In genomic region chr20:41047279-41047974, GRCh38 we compare ENCODE assay signal across 9 cellular contexts. TPM values are rescaled to one million over a fixed set of nuclear protein-coding genes. Genes with fewer than 3 reads are reported as not detected.
DNase-seq lines count a peak whose midpoint lies in the region; ATAC-seq, FAIRE-seq and TF ChIP-seq lines count a peak whose summit lies in the region.
"Had no signal": no experiment of that assay in that cellular context is flagged by ENCODE, and none has a peak within 500 bp of the region (broad histone marks: within the 10 kb centered on the region; RNA-seq: fewer than 3 reads in every experiment).

No MANE protein-coding gene starts in this region.

- no peak overlapping the region for H4K8ac ChIP-seq in mesenchymal stem cell (ENCODE audit: low read length)

- CTCF ChIA-PET in HepG2 (lab: Yijun Ruan, JAX; ENCODE audit: low intra/inter-chr PET ratio, low total read pairs), result no interaction called here
- CTCF ChIA-PET in activated CD8-positive, alpha-beta T cell treated with anti-CD3 and anti-CD28 coated beads, Interleukin-2, amount 10 ng/mL, durations not matched to agents 7 days and 5 days (lab: Charles Lee), result interaction anchor here (0.8 to 10.4 kb wide), 14 partner anchors 9 to 88 kb away, joined by 3 to 141 read pairs (median 8); partner anchors contain the start of gene TOP1

- H3K9me3 ChIP-seq in liver (ENCODE audit: control insufficient read depth in 4 of 4, low read length in 3 of 4) (no peaks in the 10 kb centered on the region), HepG2 (ENCODE audit: low read length) (no peaks in the 10 kb centered on the region), mesenchymal stem cell (ENCODE audit: control insufficient read depth, low read length) (no peaks in the 10 kb centered on the region)

- H3K79me1 ChIP-seq in mesenchymal stem cell (replicated peaks; ENCODE audit: low read length, poor library complexity, severe bottlenecking), result peaks cover 2% of the 10 kb centered on the region

- H3K4me3 ChIP-seq in liver (ENCODE audit: low read depth in 1 of 3, low read length in 3 of 3) (peak overlapping the region in 2 of 3 donors; percentile 24 to 35), HepG2 (replicated peaks in 1 of 3; ENCODE audit: insufficient read depth in 1 of 3, low read depth in 2 of 3, low read length in 3 of 3) (no peak overlapping the region), mesenchymal stem cell (ENCODE audit: insufficient read depth in 1 of 2, low read depth in 1 of 2, low read length in 2 of 2) (peak overlapping the region in 1 of 2 experiments; percentile 67)

- peak overlapping the region; percentile 89 for H3K27ac Mint-ChIP-seq in activated CD8-positive, alpha-beta T cell treated with anti-CD3 and anti-CD28 coated beads, Interleukin-2, amount 10 ng/mL, durations not matched to agents 7 days and 5 days

- H3K27me3 Mint-ChIP-seq in activated CD8-positive, alpha-beta T cell treated with anti-CD3 and anti-CD28 coated beads, Interleukin-2, amount 10 ng/mL, durations not matched to agents 7 days and 5 days (ENCODE audit: low read depth), result no peaks in the 10 kb centered on the region

- H3K79me2 ChIP-seq in HepG2 (ENCODE audit: insufficient read depth, low read length), result peaks cover 99% of the 10 kb centered on the region

- H2AFZ ChIP-seq in HepG2 (ENCODE audit: low read length) (no peak overlapping the region), mesenchymal stem cell (ENCODE audit: low read depth, low read length) (no peak overlapping the region)

- H3K4me2 ChIP-seq in HepG2 (ENCODE audit: low read depth, low read length) (no peak overlapping the region), mesenchymal stem cell (ENCODE audit: low read length, poor library complexity, severe bottlenecking) (peak overlapping the region; percentile 40)

- H2AK5ac ChIP-seq in mesenchymal stem cell (ENCODE audit: low read length, severe bottlenecking), result peak overlapping the region; percentile 74

- H2BK5ac ChIP-seq in mesenchymal stem cell (ENCODE audit: low read depth, low read length, poor library complexity, severe bottlenecking), result no peak overlapping the region

- WGBS in liver, result 54% methylated on average over 5 of the region's 5 CpGs
- 95% methylated on average over 5 of the region's 5 CpGs for WGBS in HepG2 (ENCODE audit: low lambda C conversion rate)
- 71% methylated on average over 3 of the region's 5 CpGs for WGBS in mesenchymal stem cell

- no peak for ATAC-seq in HepG2
- peak; percentile 28 for ATAC-seq in activated CD8-positive, alpha-beta T cell treated with anti-CD3 and anti-CD28 coated beads, Interleukin-2, amount 10 ng/mL, durations not matched to agents 7 days and 5 days

- TF ChIP-seq POLR2A in HepG2 (IDR thresholded peaks at IDR 0.05; ENCODE audit: insufficient read depth in 1 of 2, low read depth in 2 of 2, low read length in 2 of 2), result no peak

- TF ChIP-seq EP300 in HepG2 (IDR thresholded peaks at IDR 0.05; ENCODE audit: low read depth in 2 of 2, low read length in 2 of 2) (no peak), HepG2 (CRISPR knock-in tag; IDR thresholded peaks at IDR 0.05; ENCODE audit: borderline replicate concordance) (no peak)

- H2BK120ac ChIP-seq in mesenchymal stem cell (ENCODE audit: low read depth, low read length), result no peak overlapping the region

- peak overlapping the region; percentile 77 for H3K4me3 Mint-ChIP-seq in activated CD8-positive, alpha-beta T cell treated with anti-CD3 and anti-CD28 coated beads, Interleukin-2, amount 10 ng/mL, durations not matched to agents 7 days and 5 days

- H3K9ac ChIP-seq in liver (ENCODE audit: low read depth in 1 of 2, low read length in 2 of 2) (peak overlapping the region; percentile 8 to 56), HepG2 (ENCODE audit: insufficient read depth, low read depth, low read length) (no peak overlapping the region), mesenchymal stem cell (ENCODE audit: low read length) (no peak overlapping the region)

- no peaks in the 10 kb centered on the region for H3K9me3 Mint-ChIP-seq in activated CD8-positive, alpha-beta T cell treated with anti-CD3 and anti-CD28 coated beads, Interleukin-2, amount 10 ng/mL, durations not matched to agents 7 days and 5 days (ENCODE audit: insufficient read depth)

- H4K20me1 ChIP-seq in HepG2 (ENCODE audit: insufficient read depth, low read length), result peaks cover 37% of the 10 kb centered on the region

- POLR2A ChIA-PET in HepG2 (lab: Yijun Ruan, JAX), result interaction anchor here (1.7 to 2.5 kb wide), 2 partner anchors 9 to 19 kb away, joined by 6 to 7 read pairs; partner anchors contain the start of gene TOP1
- POLR2A ChIA-PET in activated CD8-positive, alpha-beta T cell treated with anti-CD3 and anti-CD28 coated beads, Interleukin-2, amount 10 ng/mL, durations not matched to agents 7 days and 5 days (lab: Charles Lee), result interaction anchor here (0.6 to 1.8 kb wide), 4 partner anchors 10 to 110 kb away, joined by 3 to 7 read pairs (median 4); no protein-coding TSS in a partner anchor

- no TSS peak for BruUV-seq in HepG2 (replicated peaks; lab: Mats Ljungman, UMichigan)

- no peak for FAIRE-seq in HepG2 (lab: Jason Lieb, UNC)

- H3K18ac ChIP-seq in mesenchymal stem cell (ENCODE audit: low read depth in 1 of 2, low read length in 2 of 2), result peak overlapping the region in 1 of 2 experiments; percentile 70

- no peak overlapping the region for H3K4ac ChIP-seq in mesenchymal stem cell (ENCODE audit: low read depth in 1 of 2, low read length in 2 of 2)

- H3K14ac ChIP-seq in mesenchymal stem cell (ENCODE audit: low read length in 2 of 2), result no peak overlapping the region

- H2BK12ac ChIP-seq in mesenchymal stem cell (ENCODE audit: low read length in 2 of 2), result no peak overlapping the region

- DNase-seq in HepG2 (ENCODE audit: low spot score) (no peak), mesenchymal stem cell (peak; percentile 38), NCI-H1417 treated with DMSO at 0.1 percent for 48 hours (lab: John Stamatoyannopoulos, UW) (no peak), HT-29 (ENCODE audit: low spot score) (no peak), NCI-H187 (lab: John Stamatoyannopoulos, UW) (no peak), NCI-H2227 treated with DMSO at 0.1 percent for 48 hours (lab: John Stamatoyannopoulos, UW) (no peak)
- no peak for DNase-seq in activated CD8-positive, alpha-beta T cell treated with anti-CD3 and anti-CD28 coated beads, Interleukin-2, amount 10 ng/mL, durations not matched to agents 7 days and 5 days
- DNase-seq: amygdala had no signal

- H3K27ac ChIP-seq in liver (ENCODE audit: low read depth in 1 of 2, low read length in 2 of 2), result peak overlapping the region; percentile 48 to 58
- no peak overlapping the region for H3K27ac ChIP-seq in HepG2 (ENCODE audit: extremely low read length, insufficient read depth, low read length)
- peak overlapping the region; percentile 21 for H3K27ac ChIP-seq in mesenchymal stem cell (ENCODE audit: low read length, poor library complexity, severe bottlenecking)

- no peak overlapping the region for H2BK15ac ChIP-seq in mesenchymal stem cell (ENCODE audit: low read depth, poor library complexity, severe bottlenecking)

- no peak overlapping the region for H4K91ac ChIP-seq in mesenchymal stem cell (ENCODE audit: low read length)

- TF ChIP-seq CTCF in liver (IDR thresholded peaks at IDR 0.05; ENCODE audit: low read depth, low read length, missing input control) (no peak), HepG2 (CRISPR knock-in tag; IDR thresholded peaks at IDR 0.05) (no peak)

- TF ChIP-seq RAD21 in liver (IDR thresholded peaks at IDR 0.05), result no peak
- TF ChIP-seq RAD21 in HepG2 (CRISPR knock-in tag; IDR thresholded peaks at IDR 0.05), result no peak

- intact Hi-C loops in HepG2 (cut with micrococcal nuclease; ENCODE audit: unreplicated experiment), result no loop called here

- H3K23ac ChIP-seq in mesenchymal stem cell (ENCODE audit: low read length in 2 of 2), result no peak overlapping the region

- H3K36me3 Mint-ChIP-seq in activated CD8-positive, alpha-beta T cell treated with anti-CD3 and anti-CD28 coated beads, Interleukin-2, amount 10 ng/mL, durations not matched to agents 7 days and 5 days (ENCODE audit: low read depth), result peaks cover 32% of the 10 kb centered on the region

- H3K36me3 ChIP-seq in liver (ENCODE audit: control insufficient read depth in 4 of 4, insufficient read depth in 3 of 4, low read depth in 1 of 4, low read length in 3 of 4) (no peaks in the 10 kb centered on the region), HepG2 (replicated peaks in 1 of 2; ENCODE audit: control insufficient read depth in 1 of 2, insufficient read depth in 2 of 2, low read length in 2 of 2) (peaks cover 1 to 10% of the 10 kb centered on the region in 2 experiments; a peak in 2 of 5 replicates), mesenchymal stem cell (ENCODE audit: control insufficient read depth in 1 of 2, insufficient read depth in 2 of 2, low read depth in 1 of 2, low read length in 2 of 2) (peaks cover 0 to 7% of the 10 kb centered on the region in 2 experiments)

- peaks cover 90% of the 10 kb centered on the region for H3K4me1 Mint-ChIP-seq in activated CD8-positive, alpha-beta T cell treated with anti-CD3 and anti-CD28 coated beads, Interleukin-2, amount 10 ng/mL, durations not matched to agents 7 days and 5 days (ENCODE audit: low read depth)

- H3K27me3 ChIP-seq in liver (ENCODE audit: control insufficient read depth in 4 of 4, insufficient read depth in 4 of 4, low read length in 3 of 4), result no peaks in the 10 kb centered on the region
- no peaks in the 10 kb centered on the region for H3K27me3 ChIP-seq in HepG2 (ENCODE audit: control insufficient read depth in 1 of 2, insufficient read depth in 2 of 2, low read length in 2 of 2)
- H3K27me3 ChIP-seq in mesenchymal stem cell (ENCODE audit: control insufficient read depth in 1 of 2, insufficient read depth in 1 of 2, low read length in 2 of 2), result no peaks in the 10 kb centered on the region

- in situ Hi-C loops in HepG2 (cut with HindIII; ENCODE audit: extremely low pct_ligation_motif_present, low pct_unique_long_range_greater_than_20kb), result no loop called here

- H3K4me1 ChIP-seq in liver (ENCODE audit: control insufficient read depth in 4 of 4, insufficient read depth in 4 of 4, low read length in 3 of 4) (peaks cover 1 to 56% (median 21%) of the 10 kb centered on the region in 4 donors), HepG2 (ENCODE audit: insufficient read depth, low read length) (peaks cover 95% of the 10 kb centered on the region), mesenchymal stem cell (ENCODE audit: control insufficient read depth, insufficient read depth, low read depth, low read length) (peaks cover 8% of the 10 kb centered on the region)

RNA-seq across cellular contexts. Expression of gene TOP1, which starts 18.8 kb away (rescaled TPM):
- total RNA-seq in liver (10 to 100 TPM; 21.1 to 62.1 TPM), HepG2 (2016; rRNA removed; fragmentation: Illumina TruSeq; extraction: Trizol) (19.4 and 75.3 TPM in 2 replicates)
- polyA plus RNA-seq in liver (10 to 100 TPM; 13.7 to 17.8 TPM), HepG2 (2011; rRNA removed) (9.9 and 10.2 TPM in 2 replicates)
- 17.3 and 19.8 TPM in 2 replicates for total RNA-seq in HepG2 (2016; cell fraction: cytosol; rRNA removed; fragmentation: Illumina TruSeq; extraction: Trizol; ENCODE audit: low read depth)
- 17.0 and 75.6 TPM in 2 replicates for total RNA-seq in HepG2 (2016; cell fraction: insoluble cytoplasmic fraction; rRNA removed; fragmentation: Illumina TruSeq; extraction: Trizol)
- 20.3 and 21.0 TPM in 2 replicates for total RNA-seq in HepG2 (2016; cell fraction: membrane; rRNA removed; fragmentation: Illumina TruSeq; extraction: Trizol)
- total RNA-seq in HepG2 (2016; cell fraction: nucleus; rRNA removed; fragmentation: Illumina TruSeq; extraction: Trizol), result 45.7 and 48.4 TPM in 2 replicates
- 5.5 and 9.3 TPM in 2 replicates for polyA plus RNA-seq in HepG2 (2011; cell fraction: cytosol; rRNA removed)
- polyA plus RNA-seq in HepG2 (2011; cell fraction: nucleus; rRNA removed), result 10.9 and 11.3 TPM in 2 replicates
- 51.4 and 67.5 TPM in 2 replicates for polyA plus RNA-seq in HepG2 (2012)
- 2.6 and 3.5 TPM in 2 replicates for polyA plus RNA-seq in HepG2 (2016; cell fraction: cytosol; fragmentation: Illumina TruSeq; extraction: Trizol; ENCODE audit: low read depth)
- polyA plus RNA-seq in HepG2 (2016; cell fraction: insoluble cytoplasmic fraction; fragmentation: Illumina TruSeq; extraction: Trizol; ENCODE audit: low read depth), result 131 and 136 TPM in 2 replicates
- 9.6 and 10.8 TPM in 2 replicates for polyA plus RNA-seq in HepG2 (2016; cell fraction: membrane; fragmentation: Illumina TruSeq; extraction: Trizol; ENCODE audit: low read depth)
- polyA plus RNA-seq in HepG2 (2016; cell fraction: nucleus; fragmentation: Illumina TruSeq; extraction: Trizol; ENCODE audit: insufficient read depth, low read depth), result 89.8 and 94.4 TPM in 2 replicates
- 7.0 and 9.4 TPM in 2 replicates for polyA minus RNA-seq in HepG2 (2011; rRNA and poly(A)+ RNA removed; ENCODE audit: low replicate concordance)
- polyA minus RNA-seq in HepG2 (2011; cell fraction: cytosol; rRNA and poly(A)+ RNA removed), result 25.1 and 28.4 TPM in 2 replicates
- polyA minus RNA-seq in HepG2 (2011; cell fraction: nucleus; rRNA and poly(A)+ RNA removed), result 21.5 and 22.1 TPM in 2 replicates
- 10 to 100 TPM; 89.1 to 91.5 TPM for total RNA-seq in activated CD8-positive, alpha-beta T cell treated with anti-CD3 and anti-CD28 coated beads, Interleukin-2, amount 10 ng/mL, durations not matched to agents 7 days and 5 days
- 68.4 TPM for polyA plus RNA-seq in mesenchymal stem cell (2013, experiment 1 of 2)
- 65.1 TPM for polyA plus RNA-seq in mesenchymal stem cell (2013, experiment 2 of 2)
- 14.9 and 17.2 TPM in 2 replicates for total RNA-seq in HT-29 (2014; rRNA removed; shearing (Covaris generic))

Comparison
In these comparisons a context has a peak if more than half of its experiments do, and no peak if none do; other contexts are left out.
1. H3K4me3 ChIP-seq: peak in liver (2 of 3); none in HepG2 (0 of 3).
2. H3K9ac ChIP-seq: peak in liver (2 of 2); none in HepG2 (single experiment) and mesenchymal stem cell (single experiment).